ENCODE assay signal across 11 cellular contexts in genomic region chr6:142542704-142543233, GRCh38.
A peak's percentile ranks its signal among the peaks of the same experiment; 100 is the strongest.
DNase-seq lines count a peak whose midpoint lies in the region; ATAC-seq and TF ChIP-seq lines count a peak whose summit lies in the region.
"Had no signal": no experiment of that assay in that cellular context is flagged by ENCODE, and none has a peak within 500 bp of the region (broad histone marks: within the 10 kb centered on the region; RNA-seq: fewer than 3 reads in every experiment).

No MANE protein-coding gene starts in this region.

- in situ Hi-C loops in transverse colon (cut with MboI; ENCODE audit: low pct_ligation_motif_present in 1 of 4, low pct_unique_long_range_greater_than_20kb in 1 of 4, low sequenced_read_pairs in 3 of 4), result no loop called here

- H3K9me3 ChIP-seq in body of pancreas (no peaks in the 10 kb centered on the region), transverse colon (no peaks in the 10 kb centered on the region)

- intact Hi-C loops in body of pancreas (cut with DNase I), result no loop called here
- intact Hi-C loops in transverse colon (cut with DNase I; ENCODE audit: low total_unique reads), result no loop called here

- CTCF ChIA-PET in GM10248 (lab: Yijun Ruan, JAX), result no interaction called here

- DNase-seq in HPDE6-E6E7 (ENCODE audit: extremely low spot score) (peak; percentile 33), body of pancreas (peak; percentile 15 to 32 (median 20)), iris pigment epithelial cell (ENCODE audit: low read depth) (peak; percentile 92), transverse colon (peak; percentile 25), NCI-H510A treated with DMSO at 0.1 percent for 48 hours (lab: John Stamatoyannopoulos, UW) (no peak), GM10248 (ENCODE audit: extremely low spot score) (no peak)
- DNase-seq in activated CD8-positive, alpha-beta memory T cell treated with anti-CD3 and anti-CD28 coated beads, Interleukin-2, amount 50 U/mL, for 48 hours, result no peak
- DNase-seq: activated CD4-positive, alpha-beta T cell treated with anti-CD3 and anti-CD28 coated beads for 48 hours; glutamatergic neuron; NCI-H1092 treated with DMSO at 0.1 percent for 48 hours had no signal

- H3K36me3 ChIP-seq in body of pancreas (replicated peaks in 1 of 2; ENCODE audit: insufficient read depth in 1 of 2, low read depth in 2 of 2), result no peaks in the 10 kb centered on the region
- no peaks in the 10 kb centered on the region for H3K36me3 ChIP-seq in transverse colon
- H3K36me3 ChIP-seq: neural progenitor cell had no signal

- no peak for ATAC-seq in body of pancreas

- TF ChIP-seq POLR2A in body of pancreas (IDR thresholded peaks at IDR 0.05) (no peak), transverse colon (IDR thresholded peaks at IDR 0.05) (no peak)

- no peak for TF ChIP-seq CTCF in body of pancreas (IDR thresholded peaks at IDR 0.05)
- no peak for TF ChIP-seq CTCF in transverse colon (IDR thresholded peaks at IDR 0.05)
- TF ChIP-seq CTCF in GM10248 (IDR thresholded peaks at IDR 0.05; ENCODE audit: control extremely low read depth, extremely low read depth, low read depth, missing control alignments), result no peak

- 76 to 82% methylated on average over 14 of the region's 14 CpGs for WGBS in body of pancreas, 2 donors
- 75 to 79% methylated on average over 5 to 14 of the region's 14 CpGs for WGBS in transverse colon (ENCODE audit: low coverage in 1 of 2), 2 donors

- H3K4me1 ChIP-seq in body of pancreas (no peaks in the 10 kb centered on the region), transverse colon (no peaks in the 10 kb centered on the region)
- H3K4me1 ChIP-seq: neural progenitor cell had no signal

- no peak for TF ChIP-seq EP300 in transverse colon (IDR thresholded peaks at IDR 0.05; ENCODE audit: low read depth)

- H3K27ac ChIP-seq in body of pancreas (no peak overlapping the region), transverse colon (no peak overlapping the region)
- H3K27ac ChIP-seq: neural progenitor cell had no signal

- no peak overlapping the region for H3K4me3 ChIP-seq in body of pancreas
- H3K4me3 ChIP-seq in transverse colon, result no peak overlapping the region
- H3K4me3 ChIP-seq: neural progenitor cell had no signal

- H3K27me3 ChIP-seq in body of pancreas (no peaks in the 10 kb centered on the region), transverse colon (no peaks in the 10 kb centered on the region)
- H3K27me3 ChIP-seq: neural progenitor cell had no signal

- POLR2A ChIA-PET in GM10248 (lab: Yijun Ruan, JAX), result no interaction called here

Comparison
In these comparisons a context has a peak if more than half of its experiments do, and no peak if none do; other contexts are left out.
1. DNase-seq: peak in HPDE6-E6E7 (single experiment), body of pancreas (4 of 4), iris pigment epithelial cell (single experiment) and transverse colon (single experiment); none in activated CD8-positive, alpha-beta memory T cell treated with anti-CD3 and anti-CD28 coated beads, Interleukin-2, amount 50 U/mL, for 48 hours (single experiment), NCI-H510A treated with DMSO at 0.1 percent for 48 hours (single experiment) and GM10248 (single experiment).